9 cellular contexts compared by ENCODE assay signal in the genomic region with DNA sequence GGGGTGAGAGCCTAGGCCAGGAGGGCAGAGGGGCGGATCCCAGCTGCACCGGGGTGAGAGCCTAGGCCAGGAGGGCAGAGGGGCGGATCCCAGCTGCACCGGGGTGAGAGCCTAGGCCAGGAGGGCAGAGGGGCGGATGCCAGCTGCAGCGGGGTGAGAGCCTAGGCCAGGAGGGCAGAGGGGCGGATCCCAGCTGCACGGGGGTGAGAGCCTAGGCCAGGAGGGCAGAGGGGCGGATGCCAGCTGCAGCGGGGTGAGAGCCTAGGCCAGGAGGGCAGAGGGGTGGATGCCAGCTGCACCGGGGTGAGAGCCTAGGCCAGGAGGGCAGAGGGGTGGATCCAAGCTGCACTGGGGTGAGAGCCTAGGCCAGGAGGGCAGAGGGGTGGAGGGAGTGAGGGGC. TPM values are rescaled to one million over a fixed set of nuclear protein-coding genes. Genes with fewer than 3 reads are reported as not detected.
"Had no signal": no experiment of that assay in that cellular context is flagged by ENCODE, and none has a peak within 500 bp of the region (broad histone marks: within the 10 kb centered on the region; RNA-seq: fewer than 3 reads in every experiment).

No MANE protein-coding gene starts in this region.

RNA-seq across cellular contexts. Expression of gene GALP, which starts 0.5 kb away (rescaled TPM):
- total RNA-seq: LHCN-M2, MCF 10A, OCI-LY7, PC-9, Right ventricle myocardium superior, RPMI7951, SJSA1 had no signal
- polyA plus RNA-seq: SK-N-SH had no signal

RNA-seq across cellular contexts. Expression of gene ZSCAN5B, which starts 21.3 kb away (rescaled TPM):
- total RNA-seq: LHCN-M2, MCF 10A, NCI-H460, OCI-LY7, PC-9, Right ventricle myocardium superior, RPMI7951, SJSA1 had no signal
- polyA plus RNA-seq: SK-N-SH had no signal

RNA-seq across cellular contexts. Expression of gene ZSCAN5C, which starts 25.8 kb away (rescaled TPM):
- total RNA-seq: LHCN-M2, MCF 10A, NCI-H460, OCI-LY7, PC-9, Right ventricle myocardium superior, RPMI7951, SJSA1 had no signal
- polyA plus RNA-seq: SK-N-SH had no signal
